ENCODE assay signal across 13 cellular contexts in genomic region chr4:150593996-150594395, GRCh38. TPM values are rescaled to one million over a fixed set of nuclear protein-coding genes. Genes with fewer than 3 reads are reported as not detected.
DNase-seq lines count a peak whose midpoint lies in the region; ATAC-seq and TF ChIP-seq lines count a peak whose summit lies in the region.
"Had no signal": no experiment of that assay in that cellular context is flagged by ENCODE, and none has a peak within 500 bp of the region (broad histone marks: within the 10 kb centered on the region; RNA-seq: fewer than 3 reads in every experiment).

No MANE protein-coding gene starts in this region.

- ATAC-seq in HG03432 (IDR thresholded peaks at IDR 0.05; ENCODE audit: unreplicated experiment) (no peak), HG02938 (IDR thresholded peaks at IDR 0.05; ENCODE audit: unreplicated experiment) (no peak), HG03565 (IDR thresholded peaks at IDR 0.05; ENCODE audit: unreplicated experiment) (no peak)
- ATAC-seq: stimulated activated naive CD8-positive, alpha-beta T cell treated with anti-CD3 and anti-CD28 coated beads, Interleukin-15, amount 100 ng/mL, for 72 hours had no signal

- DNase-seq in H4 (ENCODE audit: low spot score) (peak; percentile 60), RPMI7951 (ENCODE audit: low read depth) (peak; percentile 9), fibroblast of the aortic adventitia (ENCODE audit: low read depth) (peak; percentile 50), UCSD-AML1 (lab: John Stamatoyannopoulos, UW; ENCODE audit: unreplicated experiment) (no peak)
- DNase-seq: CD4-positive, CD25-positive, alpha-beta regulatory T cell; hypothalamus; NCI-H1048; stimulated activated naive CD8-positive, alpha-beta T cell treated with anti-CD3 and anti-CD28 coated beads, Interleukin-15, amount 100 ng/mL, for 72 hours had no signal

- H3K27ac ChIP-seq in 22Rv1: no peak overlapping the region

- H3K4me3 ChIP-seq in fibroblast of the aortic adventitia (ENCODE audit: low read depth, low read length): no peak overlapping the region

- TF ChIP-seq CTCF in 22Rv1 (IDR thresholded peaks at IDR 0.05) (peak; percentile 33), fibroblast of the aortic adventitia (IDR thresholded peaks at IDR 0.05; ENCODE audit: insufficient read depth, low read length) (peak; percentile 49)

RNA-seq across cellular contexts. Expression of gene MAB21L2, which starts 12.0 kb away (rescaled TPM):
- total RNA-seq in H4 (2014; rRNA removed; shearing (Covaris generic)): 52.5 and 54.5 TPM in 2 replicates
- 0.10 TPM in 1 of 2 replicates, not detected in the other for total RNA-seq in RPMI7951 (2014; rRNA removed; shearing (Covaris generic))
- 0.63 TPM in 1 of 2 replicates, not detected in the other for total RNA-seq in fibroblast of the aortic adventitia (ENCODE audit: low replicate concordance)
- total RNA-seq: CD4-positive, CD25-positive, alpha-beta regulatory T cell; mononuclear cell had no signal

Comparison
In these comparisons a context has a peak if more than half of its experiments do, and no peak if none do; other contexts are left out.
1. RNA of gene MAB21L2, which starts 12.0 kb away (total RNA-seq): 52.5 to 54.5 TPM in H4; 0.63 TPM in fibroblast of the aortic adventitia and 0.10 TPM in RPMI7951; every median in the first group is over 10 times any median in the second.